ENCODE assay signal across 18 cellular contexts in the genomic region with DNA sequence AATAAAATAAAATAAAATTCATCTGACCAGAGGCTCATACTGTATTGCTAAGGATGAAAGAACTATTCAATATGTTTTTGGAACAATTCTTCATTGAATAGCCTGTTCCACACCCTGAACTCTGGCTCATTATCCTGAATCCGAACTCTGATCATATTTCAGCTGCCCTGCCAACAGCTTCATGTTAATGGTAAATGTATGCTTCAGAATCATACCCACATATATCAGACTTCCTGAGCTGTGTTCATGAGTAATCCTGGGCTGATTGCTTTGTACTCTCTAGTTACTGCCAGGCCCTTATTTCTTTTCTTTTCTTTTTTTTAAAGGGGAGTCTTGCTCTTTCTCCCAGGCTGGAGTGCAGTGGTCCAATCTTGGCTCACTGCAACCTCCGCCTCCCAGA. TPM values are rescaled to one million over a fixed set of nuclear protein-coding genes. Genes with fewer than 3 reads are reported as not detected.
DNase-seq lines count a peak whose midpoint lies in the region; ATAC-seq and TF ChIP-seq lines count a peak whose summit lies in the region.
"Had no signal": no experiment of that assay in that cellular context is flagged by ENCODE, and none has a peak within 500 bp of the region (broad histone marks: within the 10 kb centered on the region; RNA-seq: fewer than 3 reads in every experiment).

No MANE protein-coding gene starts in this region.

- H3K9ac ChIP-seq in endodermal cell (ENCODE audit: extremely low read depth, low read length, poor library complexity, severe bottlenecking), result no peak overlapping the region

- 98 to 100% methylated on average over 2 of the region's 2 CpGs for WGBS in endodermal cell (ENCODE audit: insufficient coverage in 1 of 2, insufficient read length in 1 of 2), 2 experiments

- H3K36me3 ChIP-seq in endodermal cell (ENCODE audit: control insufficient read depth, insufficient read depth, low read length) (peaks cover 31% of the 10 kb centered on the region), right atrium auricular region (no peaks in the 10 kb centered on the region)

- peaks cover 3% of the 10 kb centered on the region for H3K4me1 ChIP-seq in endodermal cell (ENCODE audit: control insufficient read depth, insufficient read depth, low read length)
- H3K4me1 ChIP-seq in right atrium auricular region, result no peaks in the 10 kb centered on the region

- TF ChIP-seq CTCF in omental fat pad (IDR thresholded peaks at IDR 0.05) (no peak), endodermal cell (conservative IDR thresholded peaks at IDR 0.05) (no peak), right atrium auricular region (IDR thresholded peaks at IDR 0.05) (no peak)

- H3K27me3 Mint-ChIP-seq in activated T-cell treated with anti-CD3 and anti-CD28 coated beads, Interleukin-2, amount 50 U/mL, for 4 hours (ENCODE audit: low read depth), result no peaks in the 10 kb centered on the region
- no peaks in the 10 kb centered on the region for H3K27me3 Mint-ChIP-seq in endodermal cell (ENCODE audit: insufficient read depth)
- H3K27me3 Mint-ChIP-seq: activated naive CD8-positive, alpha-beta T cell treated with anti-CD3 and anti-CD28 coated beads, Interleukin-2, amount 50 U/mL, for 24 hours; activated T-cell treated with anti-CD3 and anti-CD28 coated beads, Interleukin-2, amount 50 U/mL, for 24 hours; CD4-positive, alpha-beta T cell had no signal

- no peak overlapping the region for H3K27ac Mint-ChIP-seq in endodermal cell
- H3K27ac Mint-ChIP-seq: activated naive CD8-positive, alpha-beta T cell treated with anti-CD3 and anti-CD28 coated beads, Interleukin-2, amount 50 U/mL, for 24 hours; activated T-cell treated with anti-CD3 and anti-CD28 coated beads, Interleukin-2, amount 50 U/mL, for 24 hours; CD4-positive, alpha-beta T cell; nephron had no signal

- H3K36me3 Mint-ChIP-seq in activated T-cell treated with anti-CD3 and anti-CD28 coated beads, Interleukin-2, amount 50 U/mL, for 4 hours (ENCODE audit: insufficient read depth), result peaks cover 14% of the 10 kb centered on the region
- peaks cover 41% of the 10 kb centered on the region for H3K36me3 Mint-ChIP-seq in endodermal cell (ENCODE audit: low read depth)

- H3K9me3 ChIP-seq in endodermal cell (ENCODE audit: control insufficient read depth, low read length) (no peaks in the 10 kb centered on the region), right atrium auricular region (no peaks in the 10 kb centered on the region)
- H3K9me3 ChIP-seq: heart right ventricle, sigmoid colon, stomach had no signal

- H3K4me1 Mint-ChIP-seq in activated T-cell treated with anti-CD3 and anti-CD28 coated beads, Interleukin-2, amount 50 U/mL, for 4 hours (ENCODE audit: low read depth), result peaks cover 21% of the 10 kb centered on the region
- peaks cover 7% of the 10 kb centered on the region for H3K4me1 Mint-ChIP-seq in endodermal cell
- H3K4me1 Mint-ChIP-seq: nephron had no signal

- DNase-seq in ELR (ENCODE audit: low read depth) (peak; percentile 66), NCI-H226 (peak; percentile 36), dermis blood vessel endothelial cell (peak; percentile 80), omental fat pad (ENCODE audit: low spot score) (no peak), endodermal cell (no peak), right atrium auricular region (ENCODE audit: low spot score) (no peak)
- no peak for DNase-seq in activated T-cell treated with anti-CD3 and anti-CD28 coated beads, Interleukin-2, amount 50 U/mL, for 4 hours
- DNase-seq: activated CD4-positive, alpha-beta T cell treated with anti-CD3 and anti-CD28 coated beads for 48 hours; activated naive CD8-positive, alpha-beta T cell treated with anti-CD3 and anti-CD28 coated beads, Interleukin-2, amount 50 U/mL, for 24 hours; activated T-cell treated with anti-CD3 and anti-CD28 coated beads, Interleukin-2, amount 50 U/mL, for 24 hours; CD4-positive, alpha-beta T cell; heart right ventricle; left cardiac atrium; NCI-H510A; sigmoid colon had no signal

- H3K9me3 Mint-ChIP-seq in activated T-cell treated with anti-CD3 and anti-CD28 coated beads, Interleukin-2, amount 50 U/mL, for 4 hours, result no peaks in the 10 kb centered on the region
- no peaks in the 10 kb centered on the region for H3K9me3 Mint-ChIP-seq in endodermal cell
- H3K9me3 Mint-ChIP-seq: activated naive CD8-positive, alpha-beta T cell treated with anti-CD3 and anti-CD28 coated beads, Interleukin-2, amount 50 U/mL, for 24 hours; activated T-cell treated with anti-CD3 and anti-CD28 coated beads, Interleukin-2, amount 50 U/mL, for 24 hours; CD4-positive, alpha-beta T cell; nephron had no signal

- H3K27me3 ChIP-seq in endodermal cell (ENCODE audit: control insufficient read depth, insufficient read depth, low read length, poor library complexity, severe bottlenecking), result no peaks in the 10 kb centered on the region
- H3K27me3 ChIP-seq in right atrium auricular region, result no peaks in the 10 kb centered on the region
- H3K27me3 ChIP-seq: heart right ventricle, sigmoid colon, stomach had no signal

- peak; percentile 37 for ATAC-seq in omental fat pad (ENCODE audit: low FRiP score)
- no peak for ATAC-seq in HG02852 (IDR thresholded peaks at IDR 0.05; ENCODE audit: unreplicated experiment)
- ATAC-seq in activated T-cell treated with anti-CD3 and anti-CD28 coated beads, Interleukin-2, amount 50 U/mL, for 4 hours, result no peak
- ATAC-seq: activated naive CD8-positive, alpha-beta T cell treated with anti-CD3 and anti-CD28 coated beads, Interleukin-2, amount 50 U/mL, for 24 hours; heart right ventricle; left cardiac atrium had no signal

- H3K4me3 Mint-ChIP-seq in activated T-cell treated with anti-CD3 and anti-CD28 coated beads, Interleukin-2, amount 50 U/mL, for 4 hours, result no peak overlapping the region
- H3K4me3 Mint-ChIP-seq in endodermal cell, result no peak overlapping the region
- H3K4me3 Mint-ChIP-seq: activated naive CD8-positive, alpha-beta T cell treated with anti-CD3 and anti-CD28 coated beads, Interleukin-2, amount 50 U/mL, for 24 hours; activated T-cell treated with anti-CD3 and anti-CD28 coated beads, Interleukin-2, amount 50 U/mL, for 24 hours; CD4-positive, alpha-beta T cell; nephron had no signal

- H3K27ac ChIP-seq in endodermal cell (ENCODE audit: low read depth, low read length) (no peak overlapping the region), right atrium auricular region (no peak overlapping the region)
- H3K27ac ChIP-seq: heart right ventricle, sigmoid colon, stomach had no signal

- H3K4me3 ChIP-seq in endodermal cell (ENCODE audit: low read length), result no peak overlapping the region
- no peak overlapping the region for H3K4me3 ChIP-seq in right atrium auricular region
- H3K4me3 ChIP-seq: heart right ventricle, sigmoid colon, stomach had no signal

RNA-seq across cellular contexts. Expression of a gene that starts 11.8 kb away (rescaled TPM):
- total RNA-seq in dermis blood vessel endothelial cell (26.2 and 40.4 TPM in 2 replicates), omental fat pad (10 to 100 TPM; 27.9 to 31.6 (median 28.4) TPM), endodermal cell (10 to 100 TPM; 14.8 to 17.5 TPM), right atrium auricular region (10 to 100 TPM in 1 of 2 donors, 1 to 10 TPM in 1; 9.4 to 16.4 TPM)
- total RNA-seq in activated T-cell treated with anti-CD3 and anti-CD28 coated beads, Interleukin-2, amount 50 U/mL, for 4 hours, result 10 to 100 TPM; 39.2 to 42.0 (median 40.5) TPM
- polyA plus RNA-seq in endodermal cell (2013, experiment 1 of 2), result 11.8 TPM
- polyA plus RNA-seq in endodermal cell (2013, experiment 2 of 2), result 10.2 TPM

Comparison
In these comparisons a context has a peak if more than half of its experiments do, and no peak if none do; other contexts are left out.
1. DNase-seq: peak in ELR (single experiment), NCI-H226 (single experiment) and dermis blood vessel endothelial cell (single experiment); none in omental fat pad (single experiment), activated T-cell treated with anti-CD3 and anti-CD28 coated beads, Interleukin-2, amount 50 U/mL, for 4 hours (single experiment), endodermal cell (single experiment) and right atrium auricular region (single experiment).